In the genomic region with DNA sequence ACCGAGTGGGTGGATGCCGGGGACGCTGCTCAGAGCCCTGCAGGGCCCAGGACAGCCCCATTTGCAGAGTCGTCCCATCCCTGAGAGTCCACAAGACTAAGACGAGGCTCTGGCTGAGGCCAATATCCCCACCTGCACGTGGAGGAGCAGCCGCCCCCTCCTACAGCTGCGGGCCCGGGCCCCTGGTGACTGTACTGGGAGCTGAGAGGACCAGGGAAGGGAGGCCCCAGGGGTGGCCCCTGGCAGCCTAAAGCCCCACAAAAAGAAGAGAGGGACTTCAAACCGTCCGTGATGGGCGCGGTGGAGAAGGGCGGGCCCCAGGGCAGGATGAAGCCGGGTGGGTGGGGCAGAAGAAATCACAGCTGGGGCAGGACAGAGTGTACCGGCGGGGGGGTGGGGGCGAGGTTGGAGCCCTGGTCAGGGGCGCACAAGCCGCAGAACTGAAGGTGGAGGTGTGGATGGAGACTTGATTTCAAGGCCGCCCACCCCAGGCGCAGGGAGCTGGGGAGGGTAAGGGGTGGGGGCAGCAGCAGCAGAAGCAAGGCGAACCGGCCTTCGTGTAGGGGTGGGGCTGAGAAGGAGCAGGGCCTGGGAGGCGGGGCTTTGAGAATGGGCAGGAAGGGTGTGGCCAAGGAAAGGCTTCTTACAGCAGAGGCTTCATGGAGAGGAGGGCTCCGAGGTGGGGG, we compare ENCODE assay signal across 7 cellular contexts. TPM values are rescaled to one million over a fixed set of nuclear protein-coding genes. Genes with fewer than 3 reads are reported as not detected.
DNase-seq lines count a peak whose midpoint lies in the region; ATAC-seq and TF ChIP-seq lines count a peak whose summit lies in the region.
"Had no signal": no experiment of that assay in that cellular context is flagged by ENCODE, and none has a peak within 500 bp of the region (broad histone marks: within the 10 kb centered on the region; RNA-seq: fewer than 3 reads in every experiment).

No MANE protein-coding gene starts in this region.

- peaks cover 9% of the 10 kb centered on the region for H3K36me3 Mint-ChIP-seq in activated CD4-positive, alpha-beta T cell treated with anti-CD3 and anti-CD28 coated beads for 36 hours (ENCODE audit: low read depth)

- no peak overlapping the region for H3K4me3 Mint-ChIP-seq in activated CD4-positive, alpha-beta T cell treated with anti-CD3 and anti-CD28 coated beads for 36 hours

- TF ChIP-seq CTCF in fibroblast of pulmonary artery (IDR thresholded peaks at IDR 0.05; ENCODE audit: low read length, missing control alignments): no peak

- intact Hi-C loops in activated CD4-positive, alpha-beta T cell treated with anti-CD3 and anti-CD28 coated beads for 36 hours (cut with DNase I, micrococcal nuclease): no loop called here

- H3K27me3 Mint-ChIP-seq in activated CD4-positive, alpha-beta T cell treated with anti-CD3 and anti-CD28 coated beads for 36 hours: no peaks in the 10 kb centered on the region

- CTCF ChIA-PET in activated CD4-positive, alpha-beta T cell treated with anti-CD3 and anti-CD28 coated beads for 36 hours (lab: Charles Lee): interaction anchor here (0.8 kb wide), 1 partner anchor 128 kb away, joined by 3 read pairs; no protein-coding TSS in a partner anchor

- DNase-seq in HUDEP-2 (lab: John Stamatoyannopoulos, UW; ENCODE audit: unreplicated experiment in 76 of 76) (peak in 72 of 76 experiments; percentile 30 to 96 (median 86)), fibroblast of pulmonary artery (ENCODE audit: low read depth) (peak; percentile 33), NCI-H446 (lab: John Stamatoyannopoulos, UW) (no peak)
- peak; percentile 88 for DNase-seq in activated CD4-positive, alpha-beta T cell treated with anti-CD3 and anti-CD28 coated beads for 36 hours
- peak; percentile 63 for DNase-seq in stimulated activated CD8-positive, alpha-beta memory T cell treated with anti-CD3 and anti-CD28 coated beads, Interleukin-15, amount 100 ng/mL, for 1 hour (ENCODE audit: low read depth)

- POLR2A ChIA-PET in activated CD4-positive, alpha-beta T cell treated with anti-CD3 and anti-CD28 coated beads for 36 hours (lab: Charles Lee): interaction anchor here (1.3 kb wide), 1 partner anchor 9 kb away, joined by 3 read pairs; no protein-coding TSS in a partner anchor

- peak; percentile 90 for ATAC-seq in activated CD4-positive, alpha-beta T cell treated with anti-CD3 and anti-CD28 coated beads for 36 hours
- no peak for ATAC-seq in HG03108 (IDR thresholded peaks at IDR 0.05; ENCODE audit: unreplicated experiment)

- no peak overlapping the region for H3K27ac Mint-ChIP-seq in activated CD4-positive, alpha-beta T cell treated with anti-CD3 and anti-CD28 coated beads for 36 hours

- H3K4me3 ChIP-seq in fibroblast of pulmonary artery (replicated peaks; ENCODE audit: low read depth, low read length): no peak overlapping the region

- H3K9me3 Mint-ChIP-seq in activated CD4-positive, alpha-beta T cell treated with anti-CD3 and anti-CD28 coated beads for 36 hours (ENCODE audit: low read depth): no peaks in the 10 kb centered on the region

- peaks cover 12% of the 10 kb centered on the region for H3K4me1 Mint-ChIP-seq in activated CD4-positive, alpha-beta T cell treated with anti-CD3 and anti-CD28 coated beads for 36 hours

RNA-seq across cellular contexts. Expression of a gene that starts 12.9 kb away (rescaled TPM):
- total RNA-seq in activated CD4-positive, alpha-beta T cell treated with anti-CD3 and anti-CD28 coated beads for 36 hours: 1 to 10 TPM in 1 of 2 experiments, under 1 TPM in 1; 0.79 to 1.5 TPM

RNA-seq across cellular contexts. Expression of a gene that starts 20.3 kb away (rescaled TPM):
- not detected for total RNA-seq in activated CD4-positive, alpha-beta T cell treated with anti-CD3 and anti-CD28 coated beads for 36 hours

RNA-seq across cellular contexts. Expression of a gene that starts 20.6 kb away (rescaled TPM):
- total RNA-seq in activated CD4-positive, alpha-beta T cell treated with anti-CD3 and anti-CD28 coated beads for 36 hours: 10 to 100 TPM; 52.6 to 70.3 TPM

RNA-seq across cellular contexts. Expression of a gene that starts 20.9 kb away (rescaled TPM):
- total RNA-seq in activated CD4-positive, alpha-beta T cell treated with anti-CD3 and anti-CD28 coated beads for 36 hours: not detected
- total RNA-seq: kidney epithelial cell had no signal

RNA-seq across cellular contexts. Expression of a gene that starts 31.6 kb away (rescaled TPM):
- not detected for total RNA-seq in activated CD4-positive, alpha-beta T cell treated with anti-CD3 and anti-CD28 coated beads for 36 hours
- total RNA-seq: kidney epithelial cell had no signal

Comparison
In these comparisons a context has a peak if more than half of its experiments do, and no peak if none do; other contexts are left out.
1. DNase-seq: peak in HUDEP-2 (72 of 76), activated CD4-positive, alpha-beta T cell treated with anti-CD3 and anti-CD28 coated beads for 36 hours (single experiment), fibroblast of pulmonary artery (single experiment) and stimulated activated CD8-positive, alpha-beta memory T cell treated with anti-CD3 and anti-CD28 coated beads, Interleukin-15, amount 100 ng/mL, for 1 hour (single experiment); none in NCI-H446 (0 of 2).